In the genomic region with DNA sequence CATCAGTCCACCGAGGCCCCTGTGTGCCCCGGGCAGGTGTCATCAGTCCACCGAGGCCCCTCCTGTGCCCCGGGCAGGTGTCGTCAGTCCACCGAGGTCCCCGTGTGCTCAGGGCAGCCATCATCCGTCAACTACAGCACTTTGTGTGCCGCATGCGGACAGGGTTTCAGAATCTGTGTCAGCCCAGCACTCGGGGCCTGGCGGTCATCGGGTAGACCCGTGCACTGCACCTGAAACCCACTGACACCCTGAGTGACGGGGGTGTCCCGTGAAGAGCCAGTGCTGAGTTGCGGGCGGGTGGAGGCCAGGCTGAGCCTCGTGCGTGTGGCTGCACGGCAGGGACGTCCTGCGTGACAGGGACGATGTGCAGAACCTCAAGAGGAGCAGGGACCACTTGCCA, we compare ENCODE assay signal across 26 cellular contexts.
"Had no signal": no experiment of that assay in that cellular context is flagged by ENCODE, and none has a peak within 500 bp of the region (broad histone marks: within the 10 kb centered on the region; RNA-seq: fewer than 3 reads in every experiment).

No MANE protein-coding gene starts in this region.

- DNase-seq: activated B cell treated with CpG ODN at 0.5 μM for 24 hours; activated CD4-positive, alpha-beta T cell treated with anti-CD3 and anti-CD28 coated beads for 48 hours; activated CD4-positive, alpha-beta T cell treated with anti-CD3 and anti-CD28 coated beads, Interleukin-2, amount 50 U/mL, for 1 hour; activated CD4-positive, alpha-beta T cell treated with anti-CD3 and anti-CD28 coated beads, Interleukin-2, amount 50 U/mL, for 48 hours; activated CD8-positive, alpha-beta memory T cell treated with anti-CD3 and anti-CD28 coated beads for 24 hours; activated CD8-positive, alpha-beta T cell treated with anti-CD3 and anti-CD28 coated beads for 36 hours; activated effector memory CD4-positive, alpha-beta T cell treated with Interleukin-2 at 50 U/mL for 16 hours; activated gamma-delta T cell treated with Interleukin-2 at 50 U/mL for 16 hours; activated naive CD4-positive, alpha-beta T cell treated with anti-CD3 and anti-CD28 coated beads, Interleukin-2, amount 50 U/mL, for 16 hours; activated naive CD4-positive, alpha-beta T cell treated with Interleukin-2 at 50 U/mL for 16 hours; activated T-cell treated with anti-CD3 and anti-CD28 coated beads, Interleukin-2, amount 50 U/mL, for 4 hours; amniotic stem cell; brain microvascular endothelial cell; dorsolateral prefrontal cortex; effector memory CD4-positive, alpha-beta T cell; endodermal cell; head of caudate nucleus; T-helper 17 cell had no signal

- FAIRE-seq: astrocyte, bronchial epithelial cell, frontal cortex had no signal

- H3K36me3 ChIP-seq: brain microvascular endothelial cell, WERI-Rb-1 had no signal

- ATAC-seq: activated CD4-positive, CD25-positive, alpha-beta regulatory T cell treated with anti-CD3 and anti-CD28 coated beads, Interleukin-2, amount 50 U/mL, for 24 hours; activated CD8-positive, alpha-beta T cell treated with anti-CD3 and anti-CD28 coated beads for 36 hours; activated T-cell treated with anti-CD3 and anti-CD28 coated beads, Interleukin-2, amount 50 U/mL, for 4 hours; activated T-helper 17 cell treated with anti-CD3 and anti-CD28 coated beads, Interleukin-2, amount 50 U/mL, for 72 hours; esophagus mucosa; T-helper 17 cell had no signal

- H3K27ac ChIP-seq: brain microvascular endothelial cell, coronary artery, WERI-Rb-1 had no signal

- H3K27me3 ChIP-seq: brain microvascular endothelial cell, dorsolateral prefrontal cortex had no signal

- H3K4me3 ChIP-seq: coronary artery, dorsolateral prefrontal cortex had no signal
